In the genomic region with DNA sequence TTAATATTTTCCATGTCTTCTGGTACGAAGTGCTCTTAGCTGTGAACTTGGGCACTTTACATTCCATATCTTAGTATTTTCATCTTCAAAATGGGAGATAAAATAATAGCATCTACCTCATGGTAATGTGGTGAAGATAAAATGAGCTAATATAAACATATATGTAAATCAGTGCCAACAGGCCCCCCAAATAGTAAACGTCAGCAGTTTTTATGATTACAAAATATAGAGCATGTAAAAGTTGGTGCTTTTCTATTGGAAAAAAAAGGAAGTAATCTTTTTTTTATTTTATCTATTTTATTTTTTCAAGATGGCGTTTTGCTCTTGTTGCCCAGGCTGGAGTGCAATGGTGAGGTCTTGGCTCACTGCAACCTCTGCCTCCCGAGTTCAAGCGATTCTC, we compare ENCODE assay signal across 38 cellular contexts.
"Had no signal": no experiment of that assay in that cellular context is flagged by ENCODE, and none has a peak within 500 bp of the region (broad histone marks: within the 10 kb centered on the region; RNA-seq: fewer than 3 reads in every experiment).

No MANE protein-coding gene starts in this region.

- H3K4me1 Mint-ChIP-seq: activated B cell treated with CpG ODN at 0.5 μM for 24 hours; activated CD4-positive, alpha-beta T cell treated with anti-CD3 and anti-CD28 coated beads, Interleukin-2, amount 10 ng/mL, durations not matched to agents 24 days and 14 days; activated naive CD4-positive, alpha-beta T cell treated with anti-CD3 and anti-CD28 coated beads, Interleukin-2, amount 10 ng/mL, durations not matched to agents 7 days and 5 days; activated naive CD4-positive, alpha-beta T cell treated with anti-CD3 and anti-CD28 coated beads, Interleukin-2, amount 50 U/mL, for 24 hours; activated naive CD8-positive, alpha-beta T cell treated with anti-CD3 and anti-CD28 coated beads, Interleukin-2, amount 10 ng/mL, durations not matched to agents 7 days and 5 days; activated naive CD8-positive, alpha-beta T cell treated with anti-CD3 and anti-CD28 coated beads, Interleukin-2, amount 50 U/mL, for 24 hours; activated T-helper 17 cell treated with anti-CD3 and anti-CD28 coated beads, Interleukin-2, amount 50 U/mL, for 72 hours; brain; central memory CD8-positive, alpha-beta T cell had no signal

- H3K4me3 Mint-ChIP-seq: activated B cell treated with CpG ODN at 0.5 μM for 24 hours; activated CD4-positive, alpha-beta memory T cell treated with anti-CD3 and anti-CD28 coated beads for 36 hours; activated CD4-positive, alpha-beta T cell treated with anti-CD3 and anti-CD28 coated beads, Interleukin-2, amount 10 ng/mL, durations not matched to agents 24 days and 14 days; activated CD8-positive, alpha-beta T cell treated with anti-CD3 and anti-CD28 coated beads for 36 hours; activated naive CD4-positive, alpha-beta T cell treated with anti-CD3 and anti-CD28 coated beads, Interleukin-2, amount 10 ng/mL, durations not matched to agents 7 days and 5 days; activated naive CD4-positive, alpha-beta T cell treated with anti-CD3 and anti-CD28 coated beads, Interleukin-2, amount 50 U/mL, for 24 hours; activated naive CD8-positive, alpha-beta T cell; activated naive CD8-positive, alpha-beta T cell treated with anti-CD3 and anti-CD28 coated beads, Interleukin-2, amount 10 ng/mL, durations not matched to agents 7 days and 5 days; activated naive CD8-positive, alpha-beta T cell treated with anti-CD3 and anti-CD28 coated beads, Interleukin-2, amount 50 U/mL, for 24 hours; activated T-cell treated with anti-CD3 and anti-CD28 coated beads, Interleukin-2, amount 50 U/mL, for 4 hours; activated T-cell treated with anti-CD3 and anti-CD28 coated beads, Interleukin-2, amount 50 U/mL, for 72 hours; activated T-helper 1 cell treated with anti-CD3 and anti-CD28 coated beads, Interleukin-12 subunit alpha, Interleukin-12 subunit beta, Interleukin-2, Interleukin-4 antibody, amounts not matched to agents 30 ng/mL and 10 ng/mL and 1 ng/mL, durations not matched to agents 14 hours and 24 hours and 36 hours; activated T-helper 17 cell treated with anti-CD3 and anti-CD28 coated beads, Interleukin-2, amount 50 U/mL, for 72 hours; brain; central memory CD8-positive, alpha-beta T cell; T-helper 1 cell treated with Interleukin-12 subunit alpha and Interleukin-12 subunit beta and Interleukin-4 antibody, amounts not matched to agents 30 μg/mL and 1 μg/mL, for 36 hours; T-helper 2 cell treated with Interferon-gamma antibody and Interleukin-4, amounts not matched to agents 5 μg/mL and 100 μg/mL, for 36 hours had no signal

- H3K27ac ChIP-seq: ascending aorta, cardiac muscle cell, VCaP had no signal

- FAIRE-seq: bronchial epithelial cell, TTC549 had no signal

- H3K36me3 Mint-ChIP-seq: activated CD4-positive, alpha-beta memory T cell treated with anti-CD3 and anti-CD28 coated beads for 36 hours; activated naive CD4-positive, alpha-beta T cell treated with anti-CD3 and anti-CD28 coated beads, Interleukin-2, amount 10 ng/mL, durations not matched to agents 7 days and 5 days; activated naive CD4-positive, alpha-beta T cell treated with anti-CD3 and anti-CD28 coated beads, Interleukin-2, amount 50 U/mL, for 24 hours; activated naive CD8-positive, alpha-beta T cell; activated naive CD8-positive, alpha-beta T cell treated with anti-CD3 and anti-CD28 coated beads, Interleukin-2, amount 10 ng/mL, durations not matched to agents 7 days and 5 days; brain had no signal

- H3K27me3 Mint-ChIP-seq: activated B cell treated with CpG ODN at 0.5 μM for 24 hours; activated CD4-positive, alpha-beta memory T cell treated with anti-CD3 and anti-CD28 coated beads for 36 hours; activated CD4-positive, alpha-beta T cell treated with anti-CD3 and anti-CD28 coated beads, Interleukin-2, amount 10 ng/mL, durations not matched to agents 24 days and 14 days; activated CD8-positive, alpha-beta T cell treated with anti-CD3 and anti-CD28 coated beads for 36 hours; activated naive CD4-positive, alpha-beta T cell treated with anti-CD3 and anti-CD28 coated beads, Interleukin-2, amount 10 ng/mL, durations not matched to agents 7 days and 5 days; activated naive CD4-positive, alpha-beta T cell treated with anti-CD3 and anti-CD28 coated beads, Interleukin-2, amount 50 U/mL, for 24 hours; activated naive CD8-positive, alpha-beta T cell; activated naive CD8-positive, alpha-beta T cell treated with anti-CD3 and anti-CD28 coated beads, Interleukin-2, amount 10 ng/mL, durations not matched to agents 7 days and 5 days; activated naive CD8-positive, alpha-beta T cell treated with anti-CD3 and anti-CD28 coated beads, Interleukin-2, amount 50 U/mL, for 24 hours; activated T-helper 17 cell treated with anti-CD3 and anti-CD28 coated beads, Interleukin-2, amount 50 U/mL, for 72 hours; central memory CD8-positive, alpha-beta T cell had no signal

- ATAC-seq: activated CD8-positive, alpha-beta T cell treated with anti-CD3 and anti-CD28 coated beads for 36 hours; activated naive CD8-positive, alpha-beta T cell treated with anti-CD3 and anti-CD28 coated beads, Interleukin-2, amount 50 U/mL, for 24 hours; activated T-cell treated with anti-CD3 and anti-CD28 coated beads, Interleukin-2, amount 50 U/mL, for 4 hours; activated T-cell treated with anti-CD3 and anti-CD28 coated beads, Interleukin-2, amount 50 U/mL, for 72 hours; activated T-helper 17 cell treated with anti-CD3 and anti-CD28 coated beads, Interleukin-2, amount 50 U/mL, for 72 hours had no signal

- H3K36me3 ChIP-seq: ascending aorta, cardiac muscle cell had no signal

- DNase-seq: activated B cell treated with CpG ODN at 0.5 μM for 24 hours; activated CD4-positive, alpha-beta memory T cell treated with anti-CD3 and anti-CD28 coated beads for 36 hours; activated CD4-positive, alpha-beta T cell treated with anti-CD3 and anti-CD28 coated beads for 4 hours; activated CD4-positive, alpha-beta T cell treated with anti-CD3 and anti-CD28 coated beads, Interleukin-2, amount 10 ng/mL, durations not matched to agents 24 days and 14 days; activated CD4-positive, alpha-beta T cell treated with anti-CD3 and anti-CD28 coated beads, Interleukin-2, amount 50 U/mL, for 1 hour; activated CD4-positive, alpha-beta T cell treated with anti-CD3 and anti-CD28 coated beads, Interleukin-2, amount 50 U/mL, for 4 hours; activated CD4-positive, CD25-positive, alpha-beta regulatory T cell treated with anti-CD3 and anti-CD28 coated beads, Interleukin-2, amount 50 U/mL, for 72 hours; activated CD8-positive, alpha-beta memory T cell treated with anti-CD3 and anti-CD28 coated beads, Interleukin-2, amount 50 U/mL, for 4 hours; activated CD8-positive, alpha-beta T cell treated with anti-CD3 and anti-CD28 coated beads for 36 hours; activated effector memory CD4-positive, alpha-beta T cell treated with anti-CD3 and anti-CD28 coated beads, Interleukin-2, amount 50 U/mL, for 16 hours; activated gamma-delta T cell treated with Interleukin-2 at 50 U/mL for 16 hours; activated naive CD4-positive, alpha-beta T cell treated with anti-CD3 and anti-CD28 coated beads, Interleukin-2, amount 10 ng/mL, durations not matched to agents 7 days and 5 days; activated naive CD4-positive, alpha-beta T cell treated with Interleukin-2 at 50 U/mL for 16 hours; activated naive CD8-positive, alpha-beta T cell treated with anti-CD3 and anti-CD28 coated beads, Interleukin-2, amount 10 ng/mL, durations not matched to agents 7 days and 5 days; activated naive CD8-positive, alpha-beta T cell treated with anti-CD3 and anti-CD28 coated beads, Interleukin-2, amount 50 U/mL, for 24 hours; activated T-cell treated with anti-CD3 and anti-CD28 coated beads for 4 hours; activated T-cell treated with anti-CD3 and anti-CD28 coated beads, Interleukin-2, amount 50 U/mL, for 1 hour; activated T-cell treated with anti-CD3 and anti-CD28 coated beads, Interleukin-2, amount 50 U/mL, for 4 hours; activated T-cell treated with anti-CD3 and anti-CD28 coated beads, Interleukin-2, amount 50 U/mL, for 72 hours; amygdala; anterior cingulate cortex; caudate nucleus; cerebellar nuclear complex; T-helper 2 cell; T-helper 9 cell had no signal

- H3K9me3 ChIP-seq: ascending aorta had no signal

- H3K4me1 ChIP-seq: ascending aorta had no signal

- H3K27ac Mint-ChIP-seq: activated B cell treated with CpG ODN at 0.5 μM for 24 hours; activated CD4-positive, alpha-beta memory T cell treated with anti-CD3 and anti-CD28 coated beads for 36 hours; activated CD4-positive, alpha-beta T cell treated with anti-CD3 and anti-CD28 coated beads, Interleukin-2, amount 10 ng/mL, durations not matched to agents 24 days and 14 days; activated CD8-positive, alpha-beta T cell treated with anti-CD3 and anti-CD28 coated beads for 36 hours; activated naive CD4-positive, alpha-beta T cell treated with anti-CD3 and anti-CD28 coated beads, Interleukin-2, amount 10 ng/mL, durations not matched to agents 7 days and 5 days; activated naive CD4-positive, alpha-beta T cell treated with anti-CD3 and anti-CD28 coated beads, Interleukin-2, amount 50 U/mL, for 24 hours; activated naive CD8-positive, alpha-beta T cell; activated naive CD8-positive, alpha-beta T cell treated with anti-CD3 and anti-CD28 coated beads, Interleukin-2, amount 10 ng/mL, durations not matched to agents 7 days and 5 days; activated naive CD8-positive, alpha-beta T cell treated with anti-CD3 and anti-CD28 coated beads, Interleukin-2, amount 50 U/mL, for 24 hours; activated T-cell treated with anti-CD3 and anti-CD28 coated beads, Interleukin-2, amount 50 U/mL, for 72 hours; activated T-helper 1 cell treated with anti-CD3 and anti-CD28 coated beads, Interleukin-12 subunit alpha, Interleukin-12 subunit beta, Interleukin-2, Interleukin-4 antibody, amounts not matched to agents 30 ng/mL and 10 ng/mL and 1 ng/mL, durations not matched to agents 14 hours and 24 hours and 36 hours; activated T-helper 17 cell treated with anti-CD3 and anti-CD28 coated beads, Interleukin-2, amount 50 U/mL, for 72 hours; brain; T-helper 1 cell treated with Interleukin-12 subunit alpha and Interleukin-12 subunit beta and Interleukin-4 antibody, amounts not matched to agents 30 μg/mL and 1 μg/mL, for 36 hours; T-helper 2 cell treated with Interferon-gamma antibody and Interleukin-4, amounts not matched to agents 5 μg/mL and 100 μg/mL, for 36 hours had no signal

- H3K27me3 ChIP-seq: ascending aorta, cardiac muscle cell had no signal

- H3K4me3 ChIP-seq: ascending aorta, cardiac muscle cell had no signal

- H3K9me3 Mint-ChIP-seq: activated B cell treated with CpG ODN at 0.5 μM for 24 hours had no signal
